Comparison of ENCODE assay signal across 8 cellular contexts in the genomic region with DNA sequence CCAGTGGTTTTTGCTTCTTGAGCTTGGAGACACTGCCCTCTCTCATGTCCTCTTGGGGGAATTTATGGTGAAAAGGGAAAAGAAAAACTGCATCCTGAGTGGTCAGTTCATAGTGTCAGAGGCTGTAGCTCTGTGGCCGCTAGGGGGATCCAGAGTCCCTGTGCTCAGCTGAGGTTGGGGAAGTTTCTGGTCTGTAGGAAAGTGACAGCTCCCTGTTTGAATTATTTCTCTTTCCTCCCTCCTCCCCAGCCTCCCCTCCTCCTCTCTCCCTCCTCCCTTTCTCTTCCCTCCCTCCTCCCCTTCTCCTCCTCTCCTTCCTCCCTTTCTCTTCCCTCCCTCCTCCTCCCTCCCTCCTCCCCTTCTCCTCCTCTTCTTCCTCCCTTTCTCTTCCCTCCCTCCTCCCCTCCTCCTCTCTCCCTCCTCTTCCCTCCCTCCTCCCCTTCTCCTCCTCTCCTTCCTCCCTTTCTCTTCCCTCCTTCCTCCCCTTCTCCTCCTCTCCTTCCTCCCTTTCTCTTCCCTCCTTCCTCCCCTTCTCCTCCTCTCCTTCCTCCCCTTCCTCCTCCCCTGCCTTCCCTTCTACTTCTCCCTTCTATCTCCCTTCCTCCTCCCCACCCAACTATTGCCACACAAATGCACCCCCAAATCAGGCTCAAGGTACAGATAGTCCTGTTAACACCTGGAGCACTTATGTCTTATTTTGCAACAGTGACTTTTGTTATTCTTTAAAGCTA.
DNase-seq lines count a peak whose midpoint lies in the region; ATAC-seq and TF ChIP-seq lines count a peak whose summit lies in the region.

No MANE protein-coding gene starts in this region.

- H3K4me1 ChIP-seq in DND-41 (ENCODE audit: insufficient read depth, low read length), result no peaks in the 10 kb centered on the region
- no peaks in the 10 kb centered on the region for H3K4me1 ChIP-seq in RWPE2 (ENCODE audit: insufficient read depth, poor library complexity, severe bottlenecking)

- no peaks in the 10 kb centered on the region for H3K27me3 ChIP-seq in DND-41 (ENCODE audit: insufficient read depth, low read length, poor library complexity)
- no peaks in the 10 kb centered on the region for H3K27me3 ChIP-seq in MG63
- no peaks in the 10 kb centered on the region for H3K27me3 ChIP-seq in RWPE2 (ENCODE audit: insufficient read depth, poor library complexity, severe bottlenecking)

- no peaks in the 10 kb centered on the region for H3K79me2 ChIP-seq in DND-41 (ENCODE audit: insufficient read depth, low read length)

- TF ChIP-seq CTCF in DND-41 (IDR thresholded peaks at IDR 0.05; ENCODE audit: borderline replicate concordance, extremely low read depth, low read length, poor library complexity, severe bottlenecking) (peak; percentile 90), RWPE2 (IDR thresholded peaks at IDR 0.05; ENCODE audit: poor library complexity, severe bottlenecking) (peak; percentile 77)

- DNase-seq in DND-41 (peak; percentile 53), MG63 (peak; percentile 53), RWPE2 (ENCODE audit: low spot score) (no peak), astrocyte of the hippocampus (ENCODE audit: low read depth, low spot score) (peak; percentile 88), iPS DF 4.7 (ENCODE audit: extremely low read depth, low spot score) (peak; percentile 33)
- peak; percentile 11 to 41 for DNase-seq in stimulated activated CD4-positive, alpha-beta T cell treated with anti-CD3 and anti-CD28 coated beads, Interleukin-12 subunit alpha, Interleukin-12 subunit beta, amount 100 ng/mL, for 24 hours (ENCODE audit: low read depth in 2 of 2)

- no peaks in the 10 kb centered on the region for H4K20me1 ChIP-seq in DND-41 (ENCODE audit: insufficient read depth, low read length)

- H2AFZ ChIP-seq in DND-41 (ENCODE audit: low read depth, low read length), result no peak overlapping the region

- H3K4me3 ChIP-seq in DND-41 (ENCODE audit: low read depth in 1 of 2, low read length in 2 of 2) (no peak overlapping the region), MG63 (no peak overlapping the region), RWPE2 (ENCODE audit: severe bottlenecking) (no peak overlapping the region)

- peak; percentile 83 for ATAC-seq in DND-41 (ENCODE audit: insufficient read depth, low read depth)
- ATAC-seq in GM21786 (IDR thresholded peaks at IDR 0.05; ENCODE audit: unreplicated experiment), result peak; percentile 86
- ATAC-seq in RWPE2 (ENCODE audit: low read depth), result peak; percentile 93
- no peak for ATAC-seq in GM19328 (IDR thresholded peaks at IDR 0.05; ENCODE audit: unreplicated experiment)

- H3K9me3 ChIP-seq in DND-41 (ENCODE audit: insufficient read depth, low read length, severe bottlenecking) (no peaks in the 10 kb centered on the region), MG63 (no peaks in the 10 kb centered on the region), RWPE2 (ENCODE audit: severe bottlenecking) (no peaks in the 10 kb centered on the region)

- H3K9ac ChIP-seq in DND-41 (ENCODE audit: low read depth, low read length), result no peak overlapping the region

- H3K27ac ChIP-seq in DND-41 (ENCODE audit: low read length) (no peak overlapping the region), RWPE2 (ENCODE audit: poor library complexity, severe bottlenecking) (no peak overlapping the region)

- H3K4me2 ChIP-seq in DND-41 (ENCODE audit: insufficient read depth, low read length), result no peak overlapping the region

- no peaks in the 10 kb centered on the region for H3K36me3 ChIP-seq in DND-41 (ENCODE audit: insufficient read depth, low read length)
- H3K36me3 ChIP-seq in MG63, result no peaks in the 10 kb centered on the region
- no peaks in the 10 kb centered on the region for H3K36me3 ChIP-seq in RWPE2 (ENCODE audit: low read depth)
